18 cellular contexts compared by ENCODE assay signal in the genomic region with DNA sequence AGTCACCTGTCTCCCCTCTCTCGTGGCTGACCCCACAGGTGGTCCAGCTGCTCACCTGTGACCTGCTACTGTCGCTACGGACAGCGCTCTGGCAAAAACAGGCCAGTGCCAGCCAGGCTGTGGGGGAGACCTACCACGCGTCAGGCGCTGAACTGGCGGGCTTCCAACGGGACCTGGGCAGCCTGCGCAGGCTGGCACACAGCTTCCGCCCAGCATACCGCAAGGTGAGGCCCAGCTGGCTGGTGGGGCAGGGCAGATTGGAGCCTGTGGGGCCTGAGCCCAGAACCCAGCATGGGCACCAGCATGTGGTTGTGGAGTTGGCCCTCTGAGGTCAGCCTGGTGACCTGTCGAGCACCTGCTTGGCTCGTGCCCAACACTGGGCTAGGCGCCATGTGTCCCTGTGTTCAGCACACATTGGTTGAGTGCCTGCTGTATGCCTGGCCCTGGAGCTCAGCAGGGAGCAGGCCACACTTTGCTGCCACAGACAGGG. TPM values are rescaled to one million over a fixed set of nuclear protein-coding genes. Genes with fewer than 3 reads are reported as not detected.
DNase-seq lines count a peak whose midpoint lies in the region; ATAC-seq and TF ChIP-seq lines count a peak whose summit lies in the region.
"Had no signal": no experiment of that assay in that cellular context is flagged by ENCODE, and none has a peak within 500 bp of the region (broad histone marks: within the 10 kb centered on the region; RNA-seq: fewer than 3 reads in every experiment).

No MANE protein-coding gene starts in this region.

- no peak for TF ChIP-seq POLR2A in right lobe of liver (IDR thresholded peaks at IDR 0.05)

- no peaks in the 10 kb centered on the region for H3K27me3 ChIP-seq in right lobe of liver
- H3K27me3 ChIP-seq: SJSA1 had no signal

- peaks cover 9% of the 10 kb centered on the region for H3K4me1 Mint-ChIP-seq in activated T-cell treated with anti-CD3 and anti-CD28 coated beads, Interleukin-2, amount 50 U/mL, for 24 hours (ENCODE audit: low read depth)
- H3K4me1 Mint-ChIP-seq in activated T-cell treated with anti-CD3 and anti-CD28 coated beads, Interleukin-2, amount 50 U/mL, for 72 hours (ENCODE audit: low read depth), result peaks cover 9% of the 10 kb centered on the region

- no peaks in the 10 kb centered on the region for H3K9me3 Mint-ChIP-seq in activated T-cell treated with anti-CD3 and anti-CD28 coated beads, Interleukin-2, amount 50 U/mL, for 24 hours
- H3K9me3 Mint-ChIP-seq in activated T-cell treated with anti-CD3 and anti-CD28 coated beads, Interleukin-2, amount 50 U/mL, for 72 hours, result no peaks in the 10 kb centered on the region
- H3K9me3 Mint-ChIP-seq: activated CD4-positive, alpha-beta T cell treated with anti-CD3 and anti-CD28 coated beads, Interleukin-2, amount 10 ng/mL, durations not matched to agents 24 days and 14 days; CD8-positive, alpha-beta memory T cell had no signal

- intact Hi-C loops in right lobe of liver (cut with DNase I), result no loop called here

- peaks cover 87% of the 10 kb centered on the region for H3K36me3 Mint-ChIP-seq in activated T-cell treated with anti-CD3 and anti-CD28 coated beads, Interleukin-2, amount 50 U/mL, for 24 hours (ENCODE audit: low read depth)
- peaks cover 0 to 7% of the 10 kb centered on the region in 2 donors for H3K36me3 Mint-ChIP-seq in activated T-cell treated with anti-CD3 and anti-CD28 coated beads, Interleukin-2, amount 50 U/mL, for 72 hours (ENCODE audit: insufficient read depth in 2 of 2)

- 40% methylated on average over 1 of the region's 15 CpGs for WGBS in right lobe of liver (ENCODE audit: insufficient coverage, low coverage, low lambda C conversion rate, missing lambda C conversion rate)

- no peaks in the 10 kb centered on the region for H3K27me3 Mint-ChIP-seq in activated T-cell treated with anti-CD3 and anti-CD28 coated beads, Interleukin-2, amount 50 U/mL, for 24 hours
- H3K27me3 Mint-ChIP-seq in activated T-cell treated with anti-CD3 and anti-CD28 coated beads, Interleukin-2, amount 50 U/mL, for 72 hours (ENCODE audit: low read depth), result no peaks in the 10 kb centered on the region
- H3K27me3 Mint-ChIP-seq: activated CD4-positive, alpha-beta T cell treated with anti-CD3 and anti-CD28 coated beads, Interleukin-2, amount 10 ng/mL, durations not matched to agents 24 days and 14 days; CD8-positive, alpha-beta memory T cell had no signal

- peaks cover 0 to 22% (median 7%) of the 10 kb centered on the region in 4 donors for H3K4me1 ChIP-seq in right lobe of liver

- H3K4me3 ChIP-seq in right lobe of liver, result no peak overlapping the region
- H3K4me3 ChIP-seq: GM23248, SJSA1 had no signal

- ATAC-seq in activated T-cell treated with anti-CD3 and anti-CD28 coated beads, Interleukin-2, amount 50 U/mL, for 72 hours (replicated peaks in 1 of 2), result no peak
- ATAC-seq in right lobe of liver (peak; percentile 90 to 97 (median 94)), GM21717 (IDR thresholded peaks at IDR 0.05; ENCODE audit: unreplicated experiment) (no peak)

- peak in 1 of 4 donors; percentile 17 for TF ChIP-seq CTCF in right lobe of liver (IDR thresholded peaks at IDR 0.05)

- H3K27ac ChIP-seq in right lobe of liver, result peak overlapping the region in 2 of 3 donors; percentile 59 to 74
- H3K27ac ChIP-seq: epithelial cell of prostate, GM23248, SJSA1 had no signal

- H3K4me3 Mint-ChIP-seq in activated T-cell treated with anti-CD3 and anti-CD28 coated beads, Interleukin-2, amount 50 U/mL, for 24 hours, result no peak overlapping the region
- no peak overlapping the region for H3K4me3 Mint-ChIP-seq in activated T-cell treated with anti-CD3 and anti-CD28 coated beads, Interleukin-2, amount 50 U/mL, for 72 hours
- H3K4me3 Mint-ChIP-seq: activated CD4-positive, alpha-beta T cell treated with anti-CD3 and anti-CD28 coated beads, Interleukin-2, amount 10 ng/mL, durations not matched to agents 24 days and 14 days; CD8-positive, alpha-beta memory T cell had no signal

- H3K27ac Mint-ChIP-seq in activated T-cell treated with anti-CD3 and anti-CD28 coated beads, Interleukin-2, amount 50 U/mL, for 24 hours, result peak overlapping the region; percentile 26
- H3K27ac Mint-ChIP-seq in activated T-cell treated with anti-CD3 and anti-CD28 coated beads, Interleukin-2, amount 50 U/mL, for 72 hours, result no peak overlapping the region
- H3K27ac Mint-ChIP-seq: activated CD4-positive, alpha-beta T cell treated with anti-CD3 and anti-CD28 coated beads, Interleukin-2, amount 10 ng/mL, durations not matched to agents 24 days and 14 days had no signal

- no peak for DNase-seq in activated T-cell treated with anti-CD3 and anti-CD28 coated beads, Interleukin-2, amount 50 U/mL, for 24 hours
- DNase-seq in activated T-cell treated with anti-CD3 and anti-CD28 coated beads, Interleukin-2, amount 50 U/mL, for 72 hours, result no peak
- DNase-seq in cerebellum (ENCODE audit: low spot score), result peak; percentile 86
- DNase-seq in right lobe of liver, result peak; percentile 90 to 98 (median 97)
- DNase-seq in NCI-H187 (lab: John Stamatoyannopoulos, UW), result no peak
- no peak for DNase-seq in HUDEP-2 (lab: John Stamatoyannopoulos, UW; ENCODE audit: unreplicated experiment in 76 of 76)
- DNase-seq in foreskin melanocyte, result no peak
- DNase-seq: activated CD4-positive, alpha-beta T cell treated with anti-CD3 and anti-CD28 coated beads, Interleukin-2, amount 10 ng/mL, durations not matched to agents 24 days and 14 days; activated T-cell treated with anti-CD3 and anti-CD28 coated beads, Interleukin-2, amount 50 U/mL, for 1 hour; CD8-positive, alpha-beta memory T cell; GM23248; NCI-H226; stimulated activated CD4-positive, alpha-beta T cell treated with anti-CD3 and anti-CD28 coated beads, Interleukin-15, amount 100 ng/mL, for 24 hours had no signal

- peaks cover 0 to 69% (median 22%) of the 10 kb centered on the region in 4 donors for H3K36me3 ChIP-seq in right lobe of liver

- no peaks in the 10 kb centered on the region for H3K9me3 ChIP-seq in right lobe of liver
- H3K9me3 ChIP-seq: SJSA1 had no signal

RNA-seq across cellular contexts. Expression of gene SHISA8, which starts 11.9 kb away (rescaled TPM):
- total RNA-seq in activated T-cell treated with anti-CD3 and anti-CD28 coated beads, Interleukin-2, amount 50 U/mL, for 72 hours, result 1 to 10 TPM; 2.0 to 3.2 TPM
- total RNA-seq in cerebellum (0.27 TPM), right lobe of liver (not detected)
- total RNA-seq: glomerular endothelial cell, GM23248, posterior vena cava, SJSA1 had no signal

RNA-seq across cellular contexts. Expression of gene TNFRSF13C, which starts 23.6 kb away (rescaled TPM):
- total RNA-seq in activated T-cell treated with anti-CD3 and anti-CD28 coated beads, Interleukin-2, amount 50 U/mL, for 72 hours, result 1 to 10 TPM; 6.1 to 7.3 TPM
- 0.73 TPM for total RNA-seq in cerebellum
- total RNA-seq in right lobe of liver, result under 1 TPM in 4 of 6 experiments, not detected in 2; 0.04 to 0.22 (median 0.18) TPM
- total RNA-seq: glomerular endothelial cell had no signal

RNA-seq across cellular contexts. Expression of gene CENPM, which starts 44.0 kb away (rescaled TPM):
- total RNA-seq in activated T-cell treated with anti-CD3 and anti-CD28 coated beads, Interleukin-2, amount 50 U/mL, for 72 hours, result 10 to 100 TPM; 66.1 to 74.5 TPM
- total RNA-seq in cerebellum (12.2 TPM), right lobe of liver (1 to 10 TPM in 2 of 6 experiments, under 1 TPM in 2, not detected in 2; 0.29 to 3.7 (median 1.8) TPM)
- total RNA-seq: posterior vena cava had no signal

Comparison
In these comparisons a context has a peak if more than half of its experiments do, and no peak if none do; other contexts are left out.
1. DNase-seq: peak in cerebellum (single experiment) and right lobe of liver (3 of 3); none in activated T-cell treated with anti-CD3 and anti-CD28 coated beads, Interleukin-2, amount 50 U/mL, for 24 hours (single experiment), activated T-cell treated with anti-CD3 and anti-CD28 coated beads, Interleukin-2, amount 50 U/mL, for 72 hours (0 of 2), NCI-H187 (0 of 2), HUDEP-2 (0 of 76) and foreskin melanocyte (single experiment).
2. ATAC-seq: peak in right lobe of liver (4 of 4); none in activated T-cell treated with anti-CD3 and anti-CD28 coated beads, Interleukin-2, amount 50 U/mL, for 72 hours (0 of 2) and GM21717 (single experiment).